In genomic region chrX:29172880-29173279, GRCh38 we compare ENCODE assay signal across 28 cellular contexts.
A peak's percentile ranks its signal among the peaks of the same experiment; 100 is the strongest.
DNase-seq lines count a peak whose midpoint lies in the region; ATAC-seq and TF ChIP-seq lines count a peak whose summit lies in the region.
"Had no signal": no experiment of that assay in that cellular context is flagged by ENCODE, and none has a peak within 500 bp of the region (broad histone marks: within the 10 kb centered on the region; RNA-seq: fewer than 3 reads in every experiment).

No MANE protein-coding gene starts in this region.

- no peak overlapping the region for H2BK5ac ChIP-seq in H9 (ENCODE audit: insufficient read length, low read length)

- TF ChIP-seq CTCF in heart left ventricle (IDR thresholded peaks at IDR 0.05), result no peak
- TF ChIP-seq CTCF in choroid plexus epithelial cell (conservative IDR thresholded peaks at IDR 0.05; ENCODE audit: low read depth, low read length), result no peak
- no peak for TF ChIP-seq CTCF in H9 (conservative IDR thresholded peaks at IDR 0.05)
- TF ChIP-seq CTCF in GM13977 (IDR thresholded peaks at IDR 0.05; ENCODE audit: extremely low read depth, insufficient read depth, missing control alignments), result no peak

- H3K4me1 ChIP-seq in heart left ventricle (no peaks in the 10 kb centered on the region), H9 (ENCODE audit: insufficient read depth, low read length) (no peaks in the 10 kb centered on the region)
- H3K4me1 ChIP-seq: BE2C, tibial nerve had no signal

- no peaks in the 10 kb centered on the region for H3K36me3 ChIP-seq in heart left ventricle
- H3K36me3 ChIP-seq: BE2C, MG63, tibial nerve had no signal

- TF ChIP-seq POLR2A in heart left ventricle (IDR thresholded peaks at IDR 0.05), result no peak

- no peak overlapping the region for H3K9ac ChIP-seq in H9 (ENCODE audit: extremely low read depth, insufficient read length, low read length)

- no peak overlapping the region for H2BK12ac ChIP-seq in H9 (ENCODE audit: insufficient read length, low read depth, low read length)

- no peak overlapping the region for H3K27ac Mint-ChIP-seq in H9
- H3K27ac Mint-ChIP-seq: activated CD4-positive, alpha-beta memory T cell treated with anti-CD3 and anti-CD28 coated beads for 36 hours; nephron; stimulated activated effector memory CD8-positive, alpha-beta T cell treated with anti-CD3 and anti-CD28 coated beads, Interleukin-12 subunit alpha, Interleukin-12 subunit beta, amount 100 ng/mL, for 72 hours had no signal

- H4K91ac ChIP-seq in H9 (ENCODE audit: insufficient read length, low read depth, low read length), result no peak overlapping the region

- no peak overlapping the region for H3T11ph ChIP-seq in H9 (ENCODE audit: low read length)

- no peak overlapping the region for H3K14ac ChIP-seq in H9 (ENCODE audit: insufficient read depth, low read length)

- no peaks in the 10 kb centered on the region for H3K23me2 ChIP-seq in H9 (ENCODE audit: insufficient read length, low read depth, low read length, poor library complexity, severe bottlenecking)

- H3K4ac ChIP-seq in H9 (ENCODE audit: low read depth, low read length), result no peak overlapping the region

- no peak overlapping the region for H3K4me3 Mint-ChIP-seq in H9
- H3K4me3 Mint-ChIP-seq: activated CD4-positive, alpha-beta memory T cell treated with anti-CD3 and anti-CD28 coated beads for 36 hours; nephron; stimulated activated effector memory CD8-positive, alpha-beta T cell treated with anti-CD3 and anti-CD28 coated beads, Interleukin-12 subunit alpha, Interleukin-12 subunit beta, amount 100 ng/mL, for 72 hours had no signal

- no peak overlapping the region for H3K23ac ChIP-seq in H9 (ENCODE audit: insufficient read length, low read depth, low read length)

- H4K20me1 ChIP-seq in H9 (ENCODE audit: control insufficient read depth, insufficient read depth, insufficient read length), result no peaks in the 10 kb centered on the region

- no peak overlapping the region for H3K56ac ChIP-seq in H9 (ENCODE audit: insufficient read length, low read depth, low read length)

- H3K27ac ChIP-seq in heart left ventricle (peak overlapping the region in 1 of 12 donors; percentile 28), H9 (ENCODE audit: insufficient read length, low read depth, low read length) (no peak overlapping the region)
- H3K27ac ChIP-seq: epithelial cell of prostate, PC-9, tibial nerve had no signal

- H4K8ac ChIP-seq in H9 (replicated peaks; ENCODE audit: insufficient read length, low read depth, low read length), result no peak overlapping the region

- no peak overlapping the region for H3K4me3 ChIP-seq in heart left ventricle
- no peak overlapping the region for H3K4me3 ChIP-seq in choroid plexus epithelial cell (ENCODE audit: low read depth, low read length)
- H3K4me3 ChIP-seq: K562, lung, MG63, mucosa of descending colon, PC-9, tibial nerve had no signal

- H3K27me3 ChIP-seq in heart left ventricle (no peaks in the 10 kb centered on the region), H9 (ENCODE audit: insufficient read depth, low read length) (no peaks in the 10 kb centered on the region)
- H3K27me3 ChIP-seq: BE2C, MG63, tibial nerve had no signal

- H2BK20ac ChIP-seq in H9 (ENCODE audit: low read depth, low read length, poor library complexity, severe bottlenecking), result no peak overlapping the region

- DNase-seq in heart left ventricle (no peak), cardiac septum (ENCODE audit: low spot score) (no peak), LHCN-M2 (ENCODE audit: low read depth) (peak; percentile 8), choroid plexus epithelial cell (ENCODE audit: low read depth) (peak; percentile 55), non-pigmented ciliary epithelial cell (ENCODE audit: low read depth) (peak; percentile 27), H9 (no peak), GM13977 (ENCODE audit: low spot score) (no peak)
- DNase-seq in activated naive CD4-positive, alpha-beta T cell treated with Interleukin-2 at 50 U/mL for 16 hours, result no peak
- DNase-seq: activated CD4-positive, alpha-beta memory T cell treated with anti-CD3 and anti-CD28 coated beads for 36 hours; activated naive CD4-positive, alpha-beta T cell; BE2C; DMS153; effector CD8-positive, alpha-beta T cell; head of caudate nucleus; MG63; mucosa of descending colon; NCI-H1105 treated with DMSO at 0.1 percent for 48 hours; NCI-H2029 treated with DMSO at 0.1 percent for 48 hours; NCI-H526; PC-9; T-helper 2 cell had no signal

- peaks cover 8 to 30% of the 10 kb centered on the region in 2 experiments; a peak in 4 of 5 replicates for H3K9me3 Mint-ChIP-seq in H9
- H3K9me3 Mint-ChIP-seq: activated CD4-positive, alpha-beta memory T cell treated with anti-CD3 and anti-CD28 coated beads for 36 hours; stimulated activated effector memory CD8-positive, alpha-beta T cell treated with anti-CD3 and anti-CD28 coated beads, Interleukin-12 subunit alpha, Interleukin-12 subunit beta, amount 100 ng/mL, for 72 hours had no signal

- no peak overlapping the region for H2AFZ ChIP-seq in H9 (ENCODE audit: low read length)
- H2AFZ ChIP-seq: PC-9 had no signal

- no peaks in the 10 kb centered on the region for H3K79me1 ChIP-seq in H9 (ENCODE audit: insufficient read depth, low read depth, low read length, poor library complexity, severe bottlenecking)

- no peak overlapping the region for H2AK5ac ChIP-seq in H9 (ENCODE audit: insufficient read length, low read length)

- no peak overlapping the region for H3K18ac ChIP-seq in H9 (ENCODE audit: insufficient read length, low read depth, low read length)

- no peak overlapping the region for H2BK120ac ChIP-seq in H9 (ENCODE audit: low read depth, low read length, poor library complexity, severe bottlenecking)

- 45 to 72% (median 63%) methylated on average over 3 of the region's 3 CpGs for WGBS in heart left ventricle, 4 donors
- no CpG with 5 or more reads among the region's 3 CpGs for WGBS in H9 (ENCODE audit: extremely low coverage, insufficient read length, low lambda C conversion rate)

- H3K79me2 ChIP-seq in H9 (ENCODE audit: insufficient read depth, low read length), result no peaks in the 10 kb centered on the region

- H3K4me1 Mint-ChIP-seq in H9, result no peaks in the 10 kb centered on the region
- H3K4me1 Mint-ChIP-seq: nephron; stimulated activated effector memory CD8-positive, alpha-beta T cell treated with anti-CD3 and anti-CD28 coated beads, Interleukin-12 subunit alpha, Interleukin-12 subunit beta, amount 100 ng/mL, for 72 hours had no signal

- no peak overlapping the region for H4K5ac ChIP-seq in H9 (ENCODE audit: insufficient read length, low read depth, low read length)

- H3K9me3 ChIP-seq in heart left ventricle (no peaks in the 10 kb centered on the region), H9 (ENCODE audit: control insufficient read depth, low read depth, low read length) (no peaks in the 10 kb centered on the region)
- H3K9me3 ChIP-seq: BE2C, MG63, mucosa of descending colon, tibial nerve had no signal

- H3K27me3 Mint-ChIP-seq in H9 (ENCODE audit: low read depth), result peaks cover 4% of the 10 kb centered on the region; the same call in 1 of the 2 replicates
- H3K27me3 Mint-ChIP-seq: activated CD4-positive, alpha-beta memory T cell treated with anti-CD3 and anti-CD28 coated beads for 36 hours had no signal

- in situ Hi-C loops in GM13977 (cut with MboI; ENCODE audit: low pct_unique_long_range_greater_than_20kb, low sequenced_read_pairs, unreplicated experiment), result no loop called here

- intact Hi-C loops in heart left ventricle (cut with DNase I) (no loop called here), cardiac septum (cut with DNase I) (no loop called here)

- no peaks in the 10 kb centered on the region; a peak in 1 of 7 replicates for H3K36me3 Mint-ChIP-seq in H9 (ENCODE audit: insufficient read depth in 1 of 3, low read depth in 3 of 3)
- H3K36me3 Mint-ChIP-seq: activated CD4-positive, alpha-beta memory T cell treated with anti-CD3 and anti-CD28 coated beads for 36 hours; stimulated activated effector memory CD8-positive, alpha-beta T cell treated with anti-CD3 and anti-CD28 coated beads, Interleukin-12 subunit alpha, Interleukin-12 subunit beta, amount 100 ng/mL, for 72 hours had no signal

- H2BK15ac ChIP-seq in H9 (ENCODE audit: low read depth, low read length), result no peak overlapping the region

- ATAC-seq in heart left ventricle, result peak in 3 of 4 donors; percentile 20 to 74 (median 41)
- ATAC-seq: activated CD4-positive, CD25-positive, alpha-beta regulatory T cell treated with anti-CD3 and anti-CD28 coated beads, Interleukin-2, amount 50 U/mL, for 24 hours; K562; mucosa of descending colon; stimulated activated effector memory CD8-positive, alpha-beta T cell treated with anti-CD3 and anti-CD28 coated beads, Interleukin-12 subunit alpha, Interleukin-12 subunit beta, amount 100 ng/mL, for 72 hours had no signal

- H3K4me2 ChIP-seq in H9 (ENCODE audit: insufficient read depth, insufficient read length, low read length), result no peak overlapping the region
- H3K4me2 ChIP-seq: PC-9 had no signal

Comparison
In these comparisons a context has a peak if more than half of its experiments do, and no peak if none do; other contexts are left out.
1. DNase-seq: peak in LHCN-M2 (single experiment), choroid plexus epithelial cell (single experiment) and non-pigmented ciliary epithelial cell (single experiment); none in heart left ventricle (0 of 5), cardiac septum (single experiment), H9 (single experiment), activated naive CD4-positive, alpha-beta T cell treated with Interleukin-2 at 50 U/mL for 16 hours (single experiment) and GM13977 (single experiment).